In genomic region chr13:97659602-97660001, GRCh38 we compare ENCODE assay signal across 1 cellular context.
TF ChIP-seq lines count a peak whose summit lies in the region.

No MANE protein-coding gene starts in this region.

TF ChIP-seq in K562, 482 proteins besides CTCF, POLR2A, EP300 and RAD21 (continued from another document):
- TF ChIP-seq, protein P1, sequence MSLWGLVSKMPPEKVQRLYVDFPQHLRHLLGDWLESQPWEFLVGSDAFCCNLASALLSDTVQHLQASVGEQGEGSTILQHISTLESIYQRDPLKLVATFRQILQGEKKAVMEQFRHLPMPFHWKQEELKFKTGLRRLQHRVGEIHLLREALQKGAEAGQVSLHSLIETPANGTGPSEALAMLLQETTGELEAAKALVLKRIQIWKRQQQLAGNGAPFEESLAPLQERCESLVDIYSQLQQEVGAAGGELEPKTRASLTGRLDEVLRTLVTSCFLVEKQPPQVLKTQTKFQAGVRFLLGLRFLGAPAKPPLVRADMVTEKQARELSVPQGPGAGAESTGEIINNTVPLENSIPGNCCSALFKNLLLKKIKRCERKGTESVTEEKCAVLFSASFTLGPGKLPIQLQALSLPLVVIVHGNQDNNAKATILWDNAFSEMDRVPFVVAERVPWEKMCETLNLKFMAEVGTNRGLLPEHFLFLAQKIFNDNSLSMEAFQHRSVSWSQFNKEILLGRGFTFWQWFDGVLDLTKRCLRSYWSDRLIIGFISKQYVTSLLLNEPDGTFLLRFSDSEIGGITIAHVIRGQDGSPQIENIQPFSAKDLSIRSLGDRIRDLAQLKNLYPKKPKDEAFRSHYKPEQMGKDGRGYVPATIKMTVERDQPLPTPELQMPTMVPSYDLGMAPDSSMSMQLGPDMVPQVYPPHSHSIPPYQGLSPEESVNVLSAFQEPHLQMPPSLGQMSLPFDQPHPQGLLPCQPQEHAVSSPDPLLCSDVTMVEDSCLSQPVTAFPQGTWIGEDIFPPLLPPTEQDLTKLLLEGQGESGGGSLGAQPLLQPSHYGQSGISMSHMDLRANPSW (CRISPR knock-in tag; IDR thresholded peaks at IDR 0.05): no peak
- TF ChIP-seq GTF2F1 (IDR thresholded peaks at IDR 0.05; ENCODE audit: low read depth, low read length): no peak
- TF ChIP-seq MCM5 (IDR thresholded peaks at IDR 0.05; ENCODE audit: low read depth): no peak
- no peak for TF ChIP-seq SETDB1 (IDR thresholded peaks at IDR 0.05; ENCODE audit: low read length)
- no peak for TF ChIP-seq ZNF184 (CRISPR knock-in tag; IDR thresholded peaks at IDR 0.05)
- TF ChIP-seq YY1 (IDR thresholded peaks at IDR 0.05; ENCODE audit: borderline replicate concordance in 1 of 3, control insufficient read depth in 1 of 3, extremely low read depth in 1 of 3, insufficient read depth in 3 of 3, insufficient read length in 1 of 3, insufficient replicate concordance in 2 of 3, low read depth in 1 of 3, low read length in 2 of 3): no peak
- no peak for TF ChIP-seq IRF9 (tag; IDR thresholded peaks at IDR 0.05)
TF ChIP-seq in K562: peak in this region for 0.
